In the genomic region with DNA sequence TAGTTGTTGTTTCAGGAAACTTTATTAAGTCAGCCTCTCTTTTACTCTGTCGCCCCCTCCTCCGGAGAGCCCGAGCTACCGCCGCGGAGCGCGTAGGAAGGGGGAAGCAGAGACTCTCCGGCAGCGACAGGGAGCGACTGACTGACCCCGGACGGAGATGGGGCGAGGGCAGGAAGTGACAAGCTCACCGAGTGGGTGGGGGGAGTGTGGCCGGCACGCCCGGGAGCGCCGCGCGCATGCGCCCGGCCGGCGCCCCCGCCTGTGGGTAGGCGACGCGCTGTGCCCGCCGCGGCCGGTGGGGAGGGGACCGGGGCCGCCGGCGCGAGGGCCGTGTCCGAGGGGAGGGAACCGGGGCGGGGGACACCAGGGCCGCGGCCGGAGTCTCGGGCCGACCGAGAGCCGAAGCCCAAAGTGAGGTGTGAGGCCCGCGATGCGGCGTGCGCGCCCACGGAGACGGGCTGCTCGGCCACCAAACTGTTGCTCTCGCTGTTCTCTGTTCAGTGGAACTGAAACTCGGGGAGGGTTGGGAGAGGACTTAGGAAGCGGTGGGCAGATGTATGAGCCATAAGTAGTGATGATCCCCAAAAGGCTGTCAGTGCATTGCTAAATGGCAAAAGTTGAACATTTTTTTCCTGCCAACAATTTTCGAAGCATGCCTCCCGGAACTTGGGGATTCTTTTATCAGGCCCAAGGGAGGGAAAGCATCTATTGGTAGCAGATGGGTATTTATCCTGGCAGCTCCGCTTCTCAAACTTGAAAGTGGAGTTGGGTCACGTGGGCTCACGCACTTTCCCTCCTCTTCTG, we compare ENCODE assay signal across 8 cellular contexts.
DNase-seq lines count a peak whose midpoint lies in the region; TF ChIP-seq lines count a peak whose summit lies in the region.

A gene with protein sequence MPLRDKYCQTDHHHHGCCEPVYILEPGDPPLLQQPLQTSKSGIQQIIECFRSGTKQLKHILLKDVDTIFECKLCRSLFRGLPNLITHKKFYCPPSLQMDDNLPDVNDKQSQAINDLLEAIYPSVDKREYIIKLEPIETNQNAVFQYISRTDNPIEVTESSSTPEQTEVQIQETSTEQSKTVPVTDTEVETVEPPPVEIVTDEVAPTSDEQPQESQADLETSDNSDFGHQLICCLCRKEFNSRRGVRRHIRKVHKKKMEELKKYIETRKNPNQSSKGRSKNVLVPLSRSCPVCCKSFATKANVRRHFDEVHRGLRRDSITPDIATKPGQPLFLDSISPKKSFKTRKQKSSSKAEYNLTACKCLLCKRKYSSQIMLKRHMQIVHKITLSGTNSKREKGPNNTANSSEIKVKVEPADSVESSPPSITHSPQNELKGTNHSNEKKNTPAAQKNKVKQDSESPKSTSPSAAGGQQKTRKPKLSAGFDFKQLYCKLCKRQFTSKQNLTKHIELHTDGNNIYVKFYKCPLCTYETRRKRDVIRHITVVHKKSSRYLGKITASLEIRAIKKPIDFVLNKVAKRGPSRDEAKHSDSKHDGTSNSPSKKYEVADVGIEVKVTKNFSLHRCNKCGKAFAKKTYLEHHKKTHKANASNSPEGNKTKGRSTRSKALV (minus strand): TSS at position 143 of the 804 bp plus-strand sequence. CDS start 1,151 bp downstream, outside the sequence.

- peak within 1 kb of the TSS; percentile 93 to 100 (median 99) for H3K4me3 Mint-ChIP-seq in nephron
- H3K4me3 Mint-ChIP-seq in stimulated activated naive CD8-positive, alpha-beta T cell treated with anti-CD3 and anti-CD28 coated beads, Interleukin-15, Interleukin-2, amounts not matched to agents 100 ng/mL and 50 ng/mL, for 24 hours: peak within 1 kb of the TSS; percentile 97

- DNase-seq in EH (ENCODE audit: low read depth) (peak; percentile 91), GOT3 (lab: John Stamatoyannopoulos, UW) (peak; percentile 48), SHP77 (lab: John Stamatoyannopoulos, UW) (peak; percentile 77 to 87), fibroblast of pulmonary artery (ENCODE audit: low read depth) (peak; percentile 82)
- peak; percentile 83 for DNase-seq in activated effector memory CD4-positive, alpha-beta T cell treated with Interleukin-2 at 50 U/mL for 16 hours

- H3K79me2 ChIP-seq in Loucy (ENCODE audit: insufficient read depth, low read length): peaks cover 47% of the 10 kb centered on the region

- TF ChIP-seq CTCF in Loucy (conservative IDR thresholded peaks at IDR 0.05; ENCODE audit: low read length) (no peak), fibroblast of pulmonary artery (IDR thresholded peaks at IDR 0.05; ENCODE audit: low read length, missing control alignments) (no peak), nephron (IDR thresholded peaks at IDR 0.05; ENCODE audit: unreplicated experiment in 3 of 3) (no peak)

- peaks cover 17% of the 10 kb centered on the region; the same call in 1 of the 2 replicates for H3K36me3 ChIP-seq in Loucy (ENCODE audit: insufficient read depth, low read length)

- no peaks in the 10 kb centered on the region for H3K9me3 ChIP-seq in Loucy (ENCODE audit: insufficient read depth, low read depth, low read length)

- no peaks in the 10 kb centered on the region for H3K27me3 ChIP-seq in Loucy (ENCODE audit: insufficient read depth, low read length, poor library complexity, severe bottlenecking)

- no peaks in the 10 kb centered on the region for H3K9me2 ChIP-seq in Loucy (replicated peaks; ENCODE audit: low read depth, low read length)

- H3K36me3 Mint-ChIP-seq in nephron (ENCODE audit: low read depth): peaks cover 28% of the 10 kb centered on the region
- H3K36me3 Mint-ChIP-seq in stimulated activated naive CD8-positive, alpha-beta T cell treated with anti-CD3 and anti-CD28 coated beads, Interleukin-15, Interleukin-2, amounts not matched to agents 100 ng/mL and 50 ng/mL, for 24 hours (ENCODE audit: low read depth): peaks cover 42% of the 10 kb centered on the region

- peaks cover 55% of the 10 kb centered on the region for H3K4me1 ChIP-seq in Loucy (ENCODE audit: insufficient read depth, low read length, poor library complexity, severe bottlenecking)

- H3K4me2 ChIP-seq in Loucy (ENCODE audit: low read depth, low read length, poor library complexity, severe bottlenecking): peak within 1 kb of the TSS; percentile 99

- H2AFZ ChIP-seq in Loucy (ENCODE audit: low read length): peak within 1 kb of the TSS; percentile 93

- H4K20me1 ChIP-seq in Loucy (ENCODE audit: insufficient read depth, low read length, poor library complexity, severe bottlenecking): peaks cover 47% of the 10 kb centered on the region

- H3K27ac Mint-ChIP-seq in nephron: peak within 1 kb of the TSS; percentile 91 to 98 (median 95)
- H3K27ac Mint-ChIP-seq in stimulated activated naive CD8-positive, alpha-beta T cell treated with anti-CD3 and anti-CD28 coated beads, Interleukin-15, Interleukin-2, amounts not matched to agents 100 ng/mL and 50 ng/mL, for 24 hours: peak within 1 kb of the TSS; percentile 96

- 0 out of 2 replicates have a peak, but pooled peaks cover 2% of the 10 kb centered on the region for H3F3A ChIP-seq in Loucy (ENCODE audit: low read depth)

- H3K4me1 Mint-ChIP-seq in nephron: peaks cover 27% of the 10 kb centered on the region
- peaks cover 67% of the 10 kb centered on the region for H3K4me1 Mint-ChIP-seq in stimulated activated naive CD8-positive, alpha-beta T cell treated with anti-CD3 and anti-CD28 coated beads, Interleukin-15, Interleukin-2, amounts not matched to agents 100 ng/mL and 50 ng/mL, for 24 hours (ENCODE audit: low read depth)

- peak within 1 kb of the TSS; percentile 96 for H3K9ac ChIP-seq in Loucy (ENCODE audit: low read depth, low read length, poor library complexity, severe bottlenecking)

- peaks cover 23% of the 10 kb centered on the region for H3K27me3 Mint-ChIP-seq in nephron (ENCODE audit: low read depth)
- no peaks in the 10 kb centered on the region for H3K27me3 Mint-ChIP-seq in stimulated activated naive CD8-positive, alpha-beta T cell treated with anti-CD3 and anti-CD28 coated beads, Interleukin-15, Interleukin-2, amounts not matched to agents 100 ng/mL and 50 ng/mL, for 24 hours

- H3K9me3 Mint-ChIP-seq in nephron: no peaks in the 10 kb centered on the region
- H3K9me3 Mint-ChIP-seq in stimulated activated naive CD8-positive, alpha-beta T cell treated with anti-CD3 and anti-CD28 coated beads, Interleukin-15, Interleukin-2, amounts not matched to agents 100 ng/mL and 50 ng/mL, for 24 hours: no peaks in the 10 kb centered on the region

- H3K4me3 ChIP-seq in Loucy (ENCODE audit: low read length, poor library complexity, severe bottlenecking) (peak within 1 kb of the TSS; percentile 99), fibroblast of pulmonary artery (replicated peaks; ENCODE audit: low read depth, low read length) (peak within 1 kb of the TSS; percentile 93)

Comparison
In these comparisons a context has a peak if more than half of its experiments do, and no peak if none do; other contexts are left out.
1. Peak in every context shown above with its lines: DNase-seq and H3K4me3 ChIP-seq.